In the genomic region with DNA sequence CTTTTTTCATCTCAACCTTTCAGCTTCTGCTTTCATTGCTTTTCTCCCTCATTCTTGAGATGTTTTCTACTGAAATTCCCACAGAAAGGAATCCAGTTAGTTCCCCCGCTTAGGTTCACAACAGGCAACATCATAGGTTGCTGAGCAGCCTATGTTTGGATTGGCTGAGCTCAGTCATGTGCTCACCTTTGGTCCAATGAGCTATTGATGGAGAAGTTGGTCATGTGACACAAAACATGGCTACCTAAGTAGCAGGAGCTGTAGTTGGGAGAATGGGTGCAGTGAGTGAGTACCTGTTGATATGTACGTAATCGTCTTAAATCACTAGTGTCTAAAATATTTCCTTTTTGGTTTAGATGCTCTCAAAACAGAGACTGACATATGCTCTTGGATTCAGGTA, we compare ENCODE assay signal across 22 cellular contexts.
"Had no signal": no experiment of that assay in that cellular context is flagged by ENCODE, and none has a peak within 500 bp of the region (broad histone marks: within the 10 kb centered on the region; RNA-seq: fewer than 3 reads in every experiment).

No MANE protein-coding gene starts in this region.

- ATAC-seq: gastrocnemius medialis; left lobe of liver; naive thymus-derived CD4-positive, alpha-beta T cell; psoas muscle; sciatic nerve; stimulated activated memory B cell treated with anti-CD40 and anti-IgM and Interleukin-4, amounts not matched to agents 10 μg/mL and 1 μg/mL and 100 μg/mL, for 72 hours had no signal

- DNase-seq: colonic mucosa; dorsolateral prefrontal cortex; effector memory CD4-positive, alpha-beta T cell; gastrocnemius medialis; glutamatergic neuron; islet precursor cell; mammary epithelial cell; naive thymus-derived CD4-positive, alpha-beta T cell; nephron progenitor cell; psoas muscle; retina; spleen; stimulated activated CD4-positive, alpha-beta T cell treated with anti-CD3 and anti-CD28 coated beads, Interleukin-15, amount 100 ng/mL, for 24 hours; stimulated activated CD4-positive, alpha-beta T cell treated with anti-CD3 and anti-CD28 coated beads, Interleukin-1b, Interleukin-23, amount 100 ng/mL, for 48 hours; stimulated activated CD4-positive, alpha-beta T cell treated with anti-CD3 and anti-CD28 coated beads, Interleukin-4, amount 100 ng/mL, for 24 hours; transverse colon had no signal

- H3K36me3 ChIP-seq: colonic mucosa, esophagus muscularis mucosa, gastrocnemius medialis, neutrophil, spleen, transverse colon had no signal

- H3K4me3 ChIP-seq: colonic mucosa, dorsolateral prefrontal cortex, esophagus muscularis mucosa, gastrocnemius medialis, psoas muscle, spleen, transverse colon had no signal

- H3K9me3 ChIP-seq: colonic mucosa, gastrocnemius medialis, neutrophil, psoas muscle had no signal

- H3K27ac ChIP-seq: colonic mucosa, esophagus muscularis mucosa, gastrocnemius medialis, psoas muscle, transverse colon had no signal

- H3K27me3 ChIP-seq: colonic mucosa, dorsolateral prefrontal cortex, gastrocnemius medialis, neutrophil, transverse colon had no signal

- FAIRE-seq: endometrium had no signal

- H3K4me1 ChIP-seq: colonic mucosa, esophagus muscularis mucosa, gastrocnemius medialis, psoas muscle, spleen, transverse colon had no signal
